ENCODE assay signal across 1 cellular context in genomic region chr14:33714527-33715222, GRCh38.
TF ChIP-seq lines count a peak whose summit lies in the region.

No MANE protein-coding gene starts in this region.

TF ChIP-seq in HEK293, 187 proteins besides CTCF, POLR2A, EP300 and RAD21 (continued from another document and continues in another):
- TF ChIP-seq ZSCAN30 (tag by site-specific recombination; IDR thresholded peaks at IDR 0.05) (no peak), ZBTB48 (tag by site-specific recombination; IDR thresholded peaks at IDR 0.05) (no peak), PBX3 (CRISPR knock-in tag; IDR thresholded peaks at IDR 0.05) (no peak), ZNF18 (tag by site-specific recombination; IDR thresholded peaks at IDR 0.05) (no peak), ZNF132 (tag by site-specific recombination; IDR thresholded peaks at IDR 0.05; ENCODE audit: borderline replicate concordance) (no peak), ZNF335 (tag by site-specific recombination; conservative IDR thresholded peaks at IDR 0.05) (no peak; the same call in 1 of the 2 replicates), OSR2 (tag by site-specific recombination; IDR thresholded peaks at IDR 0.05) (0 out of 2 replicates have a peak, but pooled peaks have one; percentile 14), ZNF530 (tag by site-specific recombination; IDR thresholded peaks at IDR 0.05; ENCODE audit: low read depth) (no peak), KLF8 (tag by site-specific recombination; IDR thresholded peaks at IDR 0.05) (no peak), ZBTB26 (tag by site-specific recombination; optimal IDR thresholded peaks at IDR 0.05) (no peak), ZNF555 (tag by site-specific recombination; conservative IDR thresholded peaks at IDR 0.05) (no peak), ZNF416 (tag by site-specific recombination; IDR thresholded peaks at IDR 0.05) (no peak), WT1 (tag by site-specific recombination; IDR thresholded peaks at IDR 0.05) (no peak), INSM2 (tag by site-specific recombination; IDR thresholded peaks at IDR 0.05) (no peak), ZNF350 (tag by site-specific recombination; IDR thresholded peaks at IDR 0.05) (no peak), ZBTB8A (tag by site-specific recombination; IDR thresholded peaks at IDR 0.05) (no peak), ZBTB17 (tag by site-specific recombination; IDR thresholded peaks at IDR 0.05) (no peak), TSHZ1 (tag by site-specific recombination; IDR thresholded peaks at IDR 0.05; ENCODE audit: borderline replicate concordance) (peak; percentile 53; the same call in 1 of the 2 replicates), SALL2 (tag by site-specific recombination; IDR thresholded peaks at IDR 0.05; ENCODE audit: borderline replicate concordance) (no peak), ZNF792 (tag by site-specific recombination; IDR thresholded peaks at IDR 0.05) (no peak), ZNF624 (tag by site-specific recombination; IDR thresholded peaks at IDR 0.05) (no peak), ZNF223 (tag by site-specific recombination; IDR thresholded peaks at IDR 0.05) (no peak), RBAK (tag by site-specific recombination; IDR thresholded peaks at IDR 0.05) (no peak), ZNF654 (tag by site-specific recombination; IDR thresholded peaks at IDR 0.05; ENCODE audit: low read depth) (no peak), ZNF10 (tag by site-specific recombination; IDR thresholded peaks at IDR 0.05) (no peak), ZNF843 (tag by site-specific recombination; IDR thresholded peaks at IDR 0.05) (0 out of 2 replicates have a peak, but pooled peaks have one; percentile 23), ZFP41 (tag by site-specific recombination; IDR thresholded peaks at IDR 0.05; ENCODE audit: borderline replicate concordance) (no peak), ZNF549 (tag by site-specific recombination; IDR thresholded peaks at IDR 0.05) (no peak), ZNF324 (tag by site-specific recombination; IDR thresholded peaks at IDR 0.05) (no peak), ZNF157 (tag by site-specific recombination; IDR thresholded peaks at IDR 0.05) (no peak), SCRT2 (tag by site-specific recombination; IDR thresholded peaks at IDR 0.05) (no peak), TCF7L2 (IDR thresholded peaks at IDR 0.05; ENCODE audit: borderline replicate concordance, low read depth, low read length) (peak; percentile 33; the same call in 1 of the 2 replicates), ZNF354C (tag by site-specific recombination; IDR thresholded peaks at IDR 0.05; ENCODE audit: borderline replicate concordance, low read depth) (no peak), ZBTB1 (tag by site-specific recombination; IDR thresholded peaks at IDR 0.05) (no peak), ZBTB20 (tag by site-specific recombination; IDR thresholded peaks at IDR 0.05) (no peak), ZNF830 (tag by site-specific recombination; IDR thresholded peaks at IDR 0.05; ENCODE audit: low read depth) (no peak), SP3 (tag by site-specific recombination; IDR thresholded peaks at IDR 0.05) (no peak), KLF7 (tag by site-specific recombination; IDR thresholded peaks at IDR 0.05; ENCODE audit: borderline replicate concordance) (no peak), PRDM1 (tag by site-specific recombination; IDR thresholded peaks at IDR 0.05) (no peak), GFI1B (tag by site-specific recombination; IDR thresholded peaks at IDR 0.05) (peak; percentile 85), ZNF23 (tag by site-specific recombination; IDR thresholded peaks at IDR 0.05; ENCODE audit: borderline replicate concordance) (no peak), YY1 (tag by site-specific recombination; IDR thresholded peaks at IDR 0.05) (no peak)
- TF ChIP-seq, protein P1, sequence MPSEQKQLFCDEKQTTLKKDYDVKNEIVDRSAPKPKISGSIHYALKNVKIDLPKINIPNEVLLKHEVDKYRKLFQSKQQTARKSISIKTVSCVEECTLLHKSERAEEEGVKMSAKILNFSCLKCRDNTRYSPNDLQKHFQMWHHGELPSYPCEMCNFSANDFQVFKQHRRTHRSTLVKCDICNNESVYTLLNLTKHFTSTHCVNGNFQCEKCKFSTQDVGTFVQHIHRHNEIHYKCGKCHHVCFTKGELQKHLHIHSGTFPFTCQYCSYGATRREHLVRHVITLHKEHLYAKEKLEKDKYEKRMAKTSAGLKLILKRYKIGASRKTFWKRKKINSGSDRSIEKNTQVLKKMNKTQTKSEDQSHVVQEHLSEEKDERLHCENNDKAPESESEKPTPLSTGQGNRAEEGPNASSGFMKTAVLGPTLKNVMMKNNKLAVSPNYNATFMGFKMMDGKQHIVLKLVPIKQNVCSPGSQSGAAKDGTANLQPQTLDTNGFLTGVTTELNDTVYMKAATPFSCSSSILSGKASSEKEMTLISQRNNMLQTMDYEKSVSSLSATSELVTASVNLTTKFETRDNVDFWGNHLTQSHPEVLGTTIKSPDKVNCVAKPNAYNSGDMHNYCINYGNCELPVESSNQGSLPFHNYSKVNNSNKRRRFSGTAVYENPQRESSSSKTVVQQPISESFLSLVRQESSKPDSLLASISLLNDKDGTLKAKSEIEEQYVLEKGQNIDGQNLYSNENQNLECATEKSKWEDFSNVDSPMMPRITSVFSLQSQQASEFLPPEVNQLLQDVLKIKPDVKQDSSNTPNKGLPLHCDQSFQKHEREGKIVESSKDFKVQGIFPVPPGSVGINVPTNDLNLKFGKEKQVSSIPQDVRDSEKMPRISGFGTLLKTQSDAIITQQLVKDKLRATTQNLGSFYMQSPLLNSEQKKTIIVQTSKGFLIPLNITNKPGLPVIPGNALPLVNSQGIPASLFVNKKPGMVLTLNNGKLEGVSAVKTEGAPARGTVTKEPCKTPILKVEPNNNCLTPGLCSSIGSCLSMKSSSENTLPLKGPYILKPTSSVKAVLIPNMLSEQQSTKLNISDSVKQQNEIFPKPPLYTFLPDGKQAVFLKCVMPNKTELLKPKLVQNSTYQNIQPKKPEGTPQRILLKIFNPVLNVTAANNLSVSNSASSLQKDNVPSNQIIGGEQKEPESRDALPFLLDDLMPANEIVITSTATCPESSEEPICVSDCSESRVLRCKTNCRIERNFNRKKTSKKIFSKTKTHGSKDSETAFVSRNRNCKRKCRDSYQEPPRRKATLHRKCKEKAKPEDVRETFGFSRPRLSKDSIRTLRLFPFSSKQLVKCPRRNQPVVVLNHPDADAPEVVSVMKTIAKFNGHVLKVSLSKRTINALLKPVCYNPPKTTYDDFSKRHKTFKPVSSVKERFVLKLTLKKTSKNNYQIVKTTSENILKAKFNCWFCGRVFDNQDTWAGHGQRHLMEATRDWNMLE (tag by site-specific recombination; conservative IDR thresholded peaks at IDR 0.05; ENCODE audit: low read depth), result no peak
- TF ChIP-seq, protein P2, sequence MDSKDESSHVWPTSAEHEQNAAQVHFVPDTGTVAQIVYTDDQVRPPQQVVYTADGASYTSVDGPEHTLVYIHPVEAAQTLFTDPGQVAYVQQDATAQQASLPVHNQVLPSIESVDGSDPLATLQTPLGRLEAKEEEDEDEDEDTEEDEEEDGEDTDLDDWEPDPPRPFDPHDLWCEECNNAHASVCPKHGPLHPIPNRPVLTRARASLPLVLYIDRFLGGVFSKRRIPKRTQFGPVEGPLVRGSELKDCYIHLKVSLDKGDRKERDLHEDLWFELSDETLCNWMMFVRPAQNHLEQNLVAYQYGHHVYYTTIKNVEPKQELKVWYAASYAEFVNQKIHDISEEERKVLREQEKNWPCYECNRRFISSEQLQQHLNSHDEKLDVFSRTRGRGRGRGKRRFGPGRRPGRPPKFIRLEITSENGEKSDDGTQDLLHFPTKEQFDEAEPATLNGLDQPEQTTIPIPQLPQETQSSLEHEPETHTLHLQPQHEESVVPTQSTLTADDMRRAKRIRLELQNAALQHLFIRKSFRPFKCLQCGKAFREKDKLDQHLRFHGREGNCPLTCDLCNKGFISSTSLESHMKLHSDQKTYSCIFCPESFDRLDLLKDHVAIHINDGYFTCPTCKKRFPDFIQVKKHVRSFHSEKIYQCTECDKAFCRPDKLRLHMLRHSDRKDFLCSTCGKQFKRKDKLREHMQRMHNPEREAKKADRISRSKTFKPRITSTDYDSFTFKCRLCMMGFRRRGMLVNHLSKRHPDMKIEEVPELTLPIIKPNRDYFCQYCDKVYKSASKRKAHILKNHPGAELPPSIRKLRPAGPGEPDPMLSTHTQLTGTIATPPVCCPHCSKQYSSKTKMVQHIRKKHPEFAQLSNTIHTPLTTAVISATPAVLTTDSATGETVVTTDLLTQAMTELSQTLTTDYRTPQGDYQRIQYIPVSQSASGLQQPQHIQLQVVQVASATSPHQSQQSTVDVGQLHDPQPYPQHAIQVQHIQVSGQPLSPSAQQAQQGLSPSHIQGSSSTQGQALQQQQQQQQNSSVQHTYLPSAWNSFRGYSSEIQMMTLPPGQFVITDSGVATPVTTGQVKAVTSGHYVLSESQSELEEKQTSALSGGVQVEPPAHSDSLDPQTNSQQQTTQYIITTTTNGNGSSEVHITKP (tag by site-specific recombination; IDR thresholded peaks at IDR 0.05), result no peak
- TF ChIP-seq, protein P3, sequence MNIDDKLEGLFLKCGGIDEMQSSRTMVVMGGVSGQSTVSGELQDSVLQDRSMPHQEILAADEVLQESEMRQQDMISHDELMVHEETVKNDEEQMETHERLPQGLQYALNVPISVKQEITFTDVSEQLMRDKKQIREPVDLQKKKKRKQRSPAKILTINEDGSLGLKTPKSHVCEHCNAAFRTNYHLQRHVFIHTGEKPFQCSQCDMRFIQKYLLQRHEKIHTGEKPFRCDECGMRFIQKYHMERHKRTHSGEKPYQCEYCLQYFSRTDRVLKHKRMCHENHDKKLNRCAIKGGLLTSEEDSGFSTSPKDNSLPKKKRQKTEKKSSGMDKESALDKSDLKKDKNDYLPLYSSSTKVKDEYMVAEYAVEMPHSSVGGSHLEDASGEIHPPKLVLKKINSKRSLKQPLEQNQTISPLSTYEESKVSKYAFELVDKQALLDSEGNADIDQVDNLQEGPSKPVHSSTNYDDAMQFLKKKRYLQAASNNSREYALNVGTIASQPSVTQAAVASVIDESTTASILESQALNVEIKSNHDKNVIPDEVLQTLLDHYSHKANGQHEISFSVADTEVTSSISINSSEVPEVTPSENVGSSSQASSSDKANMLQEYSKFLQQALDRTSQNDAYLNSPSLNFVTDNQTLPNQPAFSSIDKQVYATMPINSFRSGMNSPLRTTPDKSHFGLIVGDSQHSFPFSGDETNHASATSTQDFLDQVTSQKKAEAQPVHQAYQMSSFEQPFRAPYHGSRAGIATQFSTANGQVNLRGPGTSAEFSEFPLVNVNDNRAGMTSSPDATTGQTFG (tag by site-specific recombination; IDR thresholded peaks at IDR 0.05; ENCODE audit: borderline replicate concordance), result no peak
